14 cellular contexts compared by ENCODE assay signal in the genomic region with DNA sequence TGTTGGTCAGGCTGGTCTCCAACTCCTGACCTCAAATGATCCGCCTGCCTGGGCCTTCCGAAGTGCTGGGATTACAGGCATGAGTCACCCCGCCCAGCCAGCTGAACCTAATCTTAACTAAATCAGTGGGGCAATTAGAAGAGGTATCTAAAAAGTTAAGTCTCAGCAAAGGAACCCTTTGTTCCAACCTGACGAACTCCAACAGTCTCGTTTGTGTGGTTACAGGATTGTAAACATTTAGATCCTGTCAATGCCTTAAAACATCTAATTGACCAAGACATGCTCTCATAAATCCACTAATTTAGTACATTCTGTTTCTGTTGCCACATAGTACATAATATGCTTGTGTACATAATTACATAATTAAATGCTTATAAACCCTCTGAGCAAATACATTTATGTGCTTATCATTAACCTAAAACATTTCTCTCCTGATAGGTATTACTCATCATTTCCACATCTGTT. TPM values are rescaled to one million over a fixed set of nuclear protein-coding genes. Genes with fewer than 3 reads are reported as not detected.
DNase-seq lines count a peak whose midpoint lies in the region; ATAC-seq, FAIRE-seq and TF ChIP-seq lines count a peak whose summit lies in the region.
"Had no signal": no experiment of that assay in that cellular context is flagged by ENCODE, and none has a peak within 500 bp of the region (broad histone marks: within the 10 kb centered on the region; RNA-seq: fewer than 3 reads in every experiment).

No MANE protein-coding gene starts in this region.

- FAIRE-seq in small intestine (lab: Jason Lieb, UNC), result peak; percentile 94
- FAIRE-seq: A204.1 had no signal

- H3K4me3 ChIP-seq in epithelial cell of proximal tubule (ENCODE audit: low read depth, low read length) (no peak overlapping the region), small intestine (ENCODE audit: low read depth in 1 of 2, low read length in 2 of 2) (no peak overlapping the region)
- H3K4me3 ChIP-seq: dorsolateral prefrontal cortex, tibial artery had no signal

- no peak overlapping the region for H3K27ac ChIP-seq in small intestine (ENCODE audit: low read depth in 1 of 2, low read length in 1 of 2)
- H3K27ac ChIP-seq: dorsolateral prefrontal cortex, tibial artery had no signal

- no peaks in the 10 kb centered on the region for H3K36me3 ChIP-seq in small intestine (ENCODE audit: control insufficient read depth in 2 of 2, insufficient read depth in 2 of 2, low read length in 2 of 2)
- H3K36me3 ChIP-seq: tibial artery had no signal

- H3K27me3 ChIP-seq in small intestine (ENCODE audit: control insufficient read depth in 2 of 2, insufficient read depth in 2 of 2, low read length in 2 of 2), result no peaks in the 10 kb centered on the region
- H3K27me3 ChIP-seq: dorsolateral prefrontal cortex, tibial artery had no signal

- no peak for TF ChIP-seq CTCF in epithelial cell of proximal tubule (conservative IDR thresholded peaks at IDR 0.05; ENCODE audit: low read depth, low read length)

- no peaks in the 10 kb centered on the region for H3K9me3 ChIP-seq in small intestine (ENCODE audit: control insufficient read depth, low read depth)
- H3K9me3 ChIP-seq: tibial artery had no signal

- ATAC-seq in GM18520 (IDR thresholded peaks at IDR 0.05; ENCODE audit: unreplicated experiment), result no peak
- ATAC-seq: WTC11 had no signal

- 17 to 53% (median 28%) methylated on average over 5 of the region's 5 CpGs for WGBS in small intestine, 3 donors

- peaks cover 0 to 3% of the 10 kb centered on the region in 2 donors for H3K4me1 ChIP-seq in small intestine (ENCODE audit: control insufficient read depth in 2 of 2, insufficient read depth in 1 of 2, low read depth in 1 of 2, low read length in 1 of 2)
- H3K4me1 ChIP-seq: tibial artery had no signal

- DNase-seq in NCI-H2196 (lab: John Stamatoyannopoulos, UW; ENCODE audit: unreplicated experiment) (peak; percentile 7), NCI-H2196 treated with DMSO at 0.1 percent for 48 hours (lab: John Stamatoyannopoulos, UW; ENCODE audit: unreplicated experiment) (no peak), NCI-H82 treated with DMSO at 0.1 percent for 48 hours (lab: John Stamatoyannopoulos, UW; ENCODE audit: unreplicated experiment) (peak; percentile 38), epithelial cell of proximal tubule (ENCODE audit: low read depth) (peak; percentile 64), small intestine (peak; percentile 93), kidney glomerular epithelial cell (lab: John Stamatoyannopoulos, UW) (no peak)
- DNase-seq in activated CD4-positive, alpha-beta T cell treated with anti-CD3 and anti-CD28 coated beads, Interleukin-2, amount 50 U/mL, for 48 hours, result no peak
- DNase-seq: activated gamma-delta T cell, dorsolateral prefrontal cortex, NCI-H526 treated with DMSO at 0.1 percent for 48 hours, tibial artery had no signal

RNA-seq across cellular contexts. Expression of a gene that starts 31.1 kb away (rescaled TPM):
- 32.3 and 46.0 TPM in 2 replicates for total RNA-seq in epithelial cell of proximal tubule
- polyA plus RNA-seq in small intestine, result 10 to 100 TPM; 41.0 to 68.7 (median 41.6) TPM

Comparison
In these comparisons a context has a peak if more than half of its experiments do, and no peak if none do; other contexts are left out.
1. DNase-seq: peak in NCI-H2196 (single experiment), NCI-H82 treated with DMSO at 0.1 percent for 48 hours (single experiment), epithelial cell of proximal tubule (single experiment) and small intestine (single experiment); none in NCI-H2196 treated with DMSO at 0.1 percent for 48 hours (single experiment), kidney glomerular epithelial cell (single experiment) and activated CD4-positive, alpha-beta T cell treated with anti-CD3 and anti-CD28 coated beads, Interleukin-2, amount 50 U/mL, for 48 hours (0 of 2).